8 cellular contexts compared by ENCODE assay signal in the genomic region with DNA sequence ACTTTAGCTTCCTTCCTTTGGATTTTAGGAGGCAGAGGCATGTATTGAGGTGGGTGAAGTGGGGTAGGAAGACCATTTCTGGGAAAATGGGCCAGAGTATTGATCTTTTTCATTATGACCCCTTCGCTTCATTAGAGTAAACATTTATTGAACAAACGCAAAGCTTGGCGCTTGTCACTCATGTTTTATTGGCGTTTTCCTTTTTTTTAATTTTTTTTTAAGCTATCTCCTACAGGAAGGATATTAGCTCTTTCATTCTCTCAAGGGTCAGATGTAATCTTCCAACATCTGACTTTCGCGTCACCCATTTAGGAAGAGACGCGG. TPM values are rescaled to one million over a fixed set of nuclear protein-coding genes. Genes with fewer than 3 reads are reported as not detected.
A peak's percentile ranks its signal among the peaks of the same experiment; 100 is the strongest.
DNase-seq lines count a peak whose midpoint lies in the region; TF ChIP-seq lines count a peak whose summit lies in the region.

No MANE protein-coding gene starts in this region.

- H3K4me3 ChIP-seq in NB4 (ENCODE audit: low read depth, low read length) (peak overlapping the region; percentile 70), neuron (ENCODE audit: low read length) (peak overlapping the region; percentile 98)
- peak overlapping the region; percentile 100 for H3K4me3 ChIP-seq in effector memory CD4-positive, alpha-beta T cell (ENCODE audit: insufficient read depth, low read depth, low read length, poor library complexity, severe bottlenecking)

- H3K4me3 Mint-ChIP-seq in CD14-positive monocyte = peak overlapping the region; percentile 99

- H2AFZ ChIP-seq in neuron (ENCODE audit: low read depth, low read length) = peak overlapping the region; percentile 92

- no peaks in the 10 kb centered on the region for H3K27me3 ChIP-seq in effector memory CD4-positive, alpha-beta T cell (replicated peaks; ENCODE audit: control insufficient read depth, insufficient read depth, low read length, poor library complexity, severe bottlenecking)
- no peaks in the 10 kb centered on the region for H3K27me3 ChIP-seq in neuron (ENCODE audit: insufficient read depth, low read length)

- peak overlapping the region; percentile 91 to 99 (median 96) for H3K27ac Mint-ChIP-seq in CD14-positive monocyte

- intact Hi-C loops in CD14-positive monocyte (cut with micrococcal nuclease) = loop anchor here (5.0 to 10.0 kb wide), 2 partner anchors 143 to 410 kb away; a partner anchor contains a TSS

- peaks cover 0 to 2% (median 0%) of the 10 kb centered on the region in 3 donors for H3K27me3 Mint-ChIP-seq in CD14-positive monocyte (ENCODE audit: low read depth in 3 of 3)

- no peak for TF ChIP-seq POLR2A in NB4 (IDR thresholded peaks at IDR 0.05; ENCODE audit: extremely low read depth, insufficient read length)

- H3K9me3 Mint-ChIP-seq in CD14-positive monocyte = peaks cover 4 to 11% (median 6%) of the 10 kb centered on the region in 7 donors

- no peak for DNase-seq in CD14-positive monocyte (ENCODE audit: low spot score)
- no peak for DNase-seq in NB4 (ENCODE audit: low read depth)
- DNase-seq in effector memory CD4-positive, alpha-beta T cell = no peak
- DNase-seq in NCI-H510A treated with DMSO at 0.1 percent for 48 hours (lab: John Stamatoyannopoulos, UW) = no peak
- DNase-seq in NCI-H2227 (lab: John Stamatoyannopoulos, UW; ENCODE audit: unreplicated experiment) = no peak
- DNase-seq in H4 (ENCODE audit: low spot score) = no peak
- DNase-seq in effector CD4-positive, alpha-beta T cell = no peak

- peaks cover 11% of the 10 kb centered on the region for H3K36me3 ChIP-seq in effector memory CD4-positive, alpha-beta T cell (ENCODE audit: control insufficient read depth, insufficient read depth, low read length)
- peaks cover 21% of the 10 kb centered on the region for H3K36me3 ChIP-seq in neuron (ENCODE audit: insufficient read depth, low read length)

- H3K27ac ChIP-seq in effector memory CD4-positive, alpha-beta T cell (ENCODE audit: insufficient read depth, low read length, poor library complexity, severe bottlenecking) = peak overlapping the region; percentile 100

- H3K9me3 ChIP-seq in effector memory CD4-positive, alpha-beta T cell (ENCODE audit: control insufficient read depth, low read length) = no peaks in the 10 kb centered on the region
- H3K9me3 ChIP-seq in neuron (ENCODE audit: low read length) = no peaks in the 10 kb centered on the region

- peaks cover 9 to 21% of the 10 kb centered on the region in 2 donors for H3K36me3 Mint-ChIP-seq in CD14-positive monocyte

- peaks cover 27% of the 10 kb centered on the region for H3K4me1 ChIP-seq in effector memory CD4-positive, alpha-beta T cell (ENCODE audit: control insufficient read depth, insufficient read depth, low read length, poor library complexity, severe bottlenecking)
- peaks cover 13% of the 10 kb centered on the region for H3K4me1 ChIP-seq in neuron (ENCODE audit: insufficient read depth, low read length)

- TF ChIP-seq CTCF in CD14-positive monocyte (IDR thresholded peaks at IDR 0.05) (no peak), NB4 (IDR thresholded peaks at IDR 0.05; ENCODE audit: low read depth, low read length) (no peak)

- peaks cover 69% of the 10 kb centered on the region for H3K4me1 Mint-ChIP-seq in CD14-positive monocyte

RNA-seq across cellular contexts. Expression of a gene that starts 0.3 kb away (rescaled TPM):
- 100 to 1,000 TPM; 399 to 454 TPM for polyA plus RNA-seq in CD14-positive monocyte
- total RNA-seq in H4 (2014; rRNA removed; shearing (Covaris generic)) = 536 and 602 TPM in 2 replicates
